In genomic region chr15:79397264-79397663, GRCh38 we compare ENCODE assay signal across 24 cellular contexts.
"Had no signal": no experiment of that assay in that cellular context is flagged by ENCODE, and none has a peak within 500 bp of the region (broad histone marks: within the 10 kb centered on the region; RNA-seq: fewer than 3 reads in every experiment).

No MANE protein-coding gene starts in this region.

- H3K9me3 ChIP-seq: stomach, suprapubic skin, testis, thoracic aorta, thyroid gland, tibial artery, tibial nerve, transverse colon, upper lobe of left lung, upper lobe of right lung, uterus, vagina had no signal

- H3K36me3 ChIP-seq: stomach, suprapubic skin, thoracic aorta, thyroid gland, tibial artery, tibial nerve, transverse colon, upper lobe of left lung, upper lobe of right lung, uterus, vagina had no signal

- H3K4me3 ChIP-seq: stomach, suprapubic skin, testis, thoracic aorta, thyroid gland, tibial artery, tibial nerve, transverse colon, upper lobe of left lung, upper lobe of right lung, uterus, vagina had no signal

- H3K27me3 ChIP-seq: stomach, suprapubic skin, testis, thyroid gland, tibial artery, tibial nerve, transverse colon, upper lobe of left lung, upper lobe of right lung, uterus, vagina had no signal

- DNase-seq: stimulated activated CD4-positive, alpha-beta T cell treated with anti-CD3 and anti-CD28 coated beads, Interleukin-2, amount 100 ng/mL, for 48 hours; stimulated activated CD4-positive, alpha-beta T cell treated with anti-CD3 and anti-CD28 coated beads, Interleukin-4, amount 100 ng/mL, for 1 hour; stimulated activated CD4-positive, alpha-beta T cell treated with anti-CD3 and anti-CD28 coated beads, Interleukin-4, amount 100 ng/mL, for 24 hours; stimulated activated CD4-positive, alpha-beta T cell treated with anti-CD3 and anti-CD28 coated beads, Interleukin-4, amount 100 ng/mL, for 4 hours; stimulated activated CD8-positive, alpha-beta memory T cell treated with anti-CD3 and anti-CD28 coated beads, Interleukin-4, amount 100 ng/mL, for 48 hours; stimulated activated naive B cell treated with anti-CD40 and anti-IgM and Interleukin-4, amounts not matched to agents 10 μg/mL and 1 μg/mL and 100 μg/mL, for 72 hours; stimulated activated naive CD4-positive, alpha-beta T cell; stimulated activated naive CD4-positive, alpha-beta T cell treated with Interleukin-2 at 50 U/mL for 16 hours; stimulated activated naive CD8-positive, alpha-beta T cell treated with anti-CD3 and anti-CD28 coated beads, Interleukin-15, amount 100 ng/mL, for 72 hours; stimulated activated naive CD8-positive, alpha-beta T cell treated with anti-CD3 and anti-CD28 coated beads, Interleukin-15, Interleukin-2, amounts not matched to agents 100 U/mL and 50 U/mL, for 24 hours; stomach; substantia nigra; testis; thyroid gland; tibial artery; transverse colon; trophoblast cell; upper lobe of left lung; upper lobe of right lung; uterus had no signal

- H3K4me1 ChIP-seq: suprapubic skin, testis, thyroid gland, upper lobe of left lung, upper lobe of right lung, uterus had no signal

- H3K27ac ChIP-seq: stomach, suprapubic skin, testis, thoracic aorta, thyroid gland, tibial artery, tibial nerve, transverse colon, upper lobe of left lung, upper lobe of right lung, uterus, vagina had no signal
